In the genomic region with DNA sequence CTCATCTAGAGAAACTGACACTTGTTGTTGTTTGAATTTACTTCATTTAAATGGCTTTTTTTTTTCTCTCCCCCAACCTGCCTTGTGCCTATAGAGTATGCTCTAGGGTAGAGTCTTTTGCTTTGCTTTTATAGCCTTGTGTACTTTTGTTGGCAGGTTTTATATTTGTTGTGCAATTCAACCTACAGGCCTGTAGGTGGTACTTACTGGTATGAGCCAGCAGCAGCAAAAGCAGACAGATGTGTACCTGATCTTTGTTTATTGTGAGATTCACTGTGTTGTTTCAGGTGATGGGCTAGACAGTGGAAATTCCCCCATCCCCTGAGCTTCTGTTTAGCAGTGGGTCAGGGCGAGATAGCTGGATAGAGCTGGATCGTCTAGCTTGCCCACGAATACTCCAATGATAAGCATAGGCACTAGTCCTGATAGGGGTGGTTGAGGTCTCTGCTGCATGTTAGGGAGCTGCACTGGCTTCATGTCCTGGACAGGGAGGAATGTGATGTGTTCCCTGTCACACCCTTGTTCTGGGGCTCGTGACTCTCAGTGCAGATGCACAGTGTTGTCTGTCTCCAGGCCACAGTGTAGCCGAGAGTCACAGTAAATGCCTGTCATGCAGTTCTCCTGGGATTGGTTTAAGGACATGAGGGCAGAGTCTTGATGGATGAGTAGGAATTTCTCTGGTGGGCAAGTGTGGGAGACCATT, we compare ENCODE assay signal across 11 cellular contexts. TPM values are rescaled to one million over a fixed set of nuclear protein-coding genes. Genes with fewer than 3 reads are reported as not detected.
A peak's percentile ranks its signal among the peaks of the same experiment; 100 is the strongest.
DNase-seq lines count a peak whose midpoint lies in the region; ATAC-seq and TF ChIP-seq lines count a peak whose summit lies in the region.
"Had no signal": no experiment of that assay in that cellular context is flagged by ENCODE, and none has a peak within 500 bp of the region (broad histone marks: within the 10 kb centered on the region; RNA-seq: fewer than 3 reads in every experiment).

No MANE protein-coding gene starts in this region.

- no peaks in the 10 kb centered on the region for H3K79me2 ChIP-seq in hepatocyte

- H3K27me3 ChIP-seq in AG04450 (ENCODE audit: control insufficient read depth, insufficient read depth, low read length), result no peaks in the 10 kb centered on the region
- no peaks in the 10 kb centered on the region for H3K27me3 ChIP-seq in hepatocyte

- POLR2A ChIA-PET in AG04450 (lab: Yijun Ruan, JAX), result no interaction called here

- 71% methylated on average over 5 of the region's 5 CpGs for WGBS in hepatocyte (ENCODE audit: low lambda C conversion rate, missing lambda C conversion rate)

- peak; percentile 29 for TF ChIP-seq CTCF in AG04450 (IDR thresholded peaks at IDR 0.05; ENCODE audit: low read depth, low read length)
- TF ChIP-seq CTCF in hepatocyte (IDR thresholded peaks at IDR 0.05; ENCODE audit: poor library complexity), result no peak

- H3K36me3 ChIP-seq in hepatocyte (replicated peaks; ENCODE audit: insufficient read depth, low read depth), result no peaks in the 10 kb centered on the region

- no peaks in the 10 kb centered on the region for H3K9me2 ChIP-seq in hepatocyte (replicated peaks; ENCODE audit: insufficient read depth)

- peak; percentile 50 for ATAC-seq in GM21529 (IDR thresholded peaks at IDR 0.05; ENCODE audit: unreplicated experiment)
- no peak for ATAC-seq in GM21528 (IDR thresholded peaks at IDR 0.05; ENCODE audit: low FRiP score, unreplicated experiment)

- H3K4me2 ChIP-seq in hepatocyte, result no peak overlapping the region

- peaks cover 57% of the 10 kb centered on the region for H4K20me1 ChIP-seq in hepatocyte (ENCODE audit: insufficient read depth, poor library complexity, severe bottlenecking)

- H3K27ac ChIP-seq in AG04450 (ENCODE audit: low read depth, low read length) (no peak overlapping the region), hepatocyte (no peak overlapping the region)

- DNase-seq in AG04450 (ENCODE audit: low read depth, low spot score) (no peak), RKO (ENCODE audit: low spot score) (peak; percentile 49), hepatocyte (ENCODE audit: low spot score) (peak; percentile 19), HT-29 (ENCODE audit: low spot score) (no peak), EL (no peak)
- no peak for DNase-seq in stimulated activated CD4-positive, alpha-beta T cell treated with anti-CD3 and anti-CD28 coated beads, Interleukin-2, amount 100 ng/mL, for 24 hours
- DNase-seq: DMS79, NCI-H526 treated with DMSO at 0.1 percent for 48 hours, occipital lobe had no signal

- no peaks in the 10 kb centered on the region for H3K4me1 ChIP-seq in hepatocyte (ENCODE audit: insufficient read depth)

- no peak overlapping the region for H2AFZ ChIP-seq in hepatocyte

- CTCF ChIA-PET in AG04450 (lab: Charles Lee), result interaction anchor here (2.1 kb wide), 1 partner anchor 136 kb away, joined by 5 read pairs; no protein-coding TSS in a partner anchor

- H3K9me3 ChIP-seq in AG04450 (ENCODE audit: control insufficient read depth, insufficient read depth, low read length) (peaks cover 2% of the 10 kb centered on the region; the same call in 1 of the 2 replicates), hepatocyte (ENCODE audit: low read depth) (no peaks in the 10 kb centered on the region)

- no peak overlapping the region for H3K4me3 ChIP-seq in AG04450 (ENCODE audit: low read depth, low read length)
- H3K4me3 ChIP-seq in hepatocyte, result no peak overlapping the region

RNA-seq across cellular contexts. Expression of a gene that starts 21.3 kb away (rescaled TPM):
- polyA plus RNA-seq in AG04450 (2011; rRNA removed) (21.7 and 30.2 TPM in 2 replicates), hepatocyte (27.1 and 30.2 TPM in 2 replicates)
- 24.9 and 36.4 TPM in 2 replicates for polyA minus RNA-seq in AG04450 (2011; rRNA and poly(A)+ RNA removed)
- 80.7 and 91.4 TPM in 2 replicates for total RNA-seq in hepatocyte
- total RNA-seq in HT-29 (2014; rRNA removed; shearing (Covaris generic)), result 17.7 and 20.1 TPM in 2 replicates

RNA-seq across cellular contexts. Expression of a gene that starts 53.7 kb away (rescaled TPM):
- polyA plus RNA-seq in AG04450 (2011; rRNA removed) (30.5 and 32.9 TPM in 2 replicates), hepatocyte (4.2 and 7.2 TPM in 2 replicates)
- 22.0 and 24.2 TPM in 2 replicates for polyA minus RNA-seq in AG04450 (2011; rRNA and poly(A)+ RNA removed)
- 17.2 and 23.2 TPM in 2 replicates for total RNA-seq in hepatocyte
- total RNA-seq in HT-29 (2014; rRNA removed; shearing (Covaris generic)), result not detected in 2 replicates

Comparison
In these comparisons a context has a peak if more than half of its experiments do, and no peak if none do; other contexts are left out.
1. DNase-seq: peak in RKO (single experiment) and hepatocyte (single experiment); none in AG04450 (single experiment), HT-29 (single experiment), stimulated activated CD4-positive, alpha-beta T cell treated with anti-CD3 and anti-CD28 coated beads, Interleukin-2, amount 100 ng/mL, for 24 hours (0 of 2) and EL (single experiment).
2. RNA of a gene that starts 53.7 kb away (total RNA-seq): 17.2 to 23.2 TPM in hepatocyte; not detected in HT-29; every median in the first group is over 10 times any median in the second.